ENCODE assay signal across 8 cellular contexts in genomic region chr18:44130365-44130942, GRCh38.
DNase-seq lines count a peak whose midpoint lies in the region; ATAC-seq, FAIRE-seq and TF ChIP-seq lines count a peak whose summit lies in the region.

No MANE protein-coding gene starts in this region.

- no peak overlapping the region for H3K4me3 Mint-ChIP-seq in stimulated activated memory B cell treated with anti-CD40 and anti-IgM and Interleukin-4, amounts not matched to agents 10 μg/mL and 1 μg/mL and 100 μg/mL, for 72 hours

- no peaks in the 10 kb centered on the region for H3K36me3 ChIP-seq in BE2C
- no peaks in the 10 kb centered on the region for H3K36me3 ChIP-seq in WERI-Rb-1

- H3K36me3 Mint-ChIP-seq in stimulated activated memory B cell treated with anti-CD40 and anti-IgM and Interleukin-4, amounts not matched to agents 10 μg/mL and 1 μg/mL and 100 μg/mL, for 72 hours = no peaks in the 10 kb centered on the region

- H3K4me3 ChIP-seq in BE2C (ENCODE audit: low read depth, low read length) = no peak overlapping the region
- no peak overlapping the region for H3K4me3 ChIP-seq in WERI-Rb-1 (ENCODE audit: low read depth, low read length)
- no peak overlapping the region for H3K4me3 ChIP-seq in right cardiac atrium (ENCODE audit: low read length)

- peaks cover 7% of the 10 kb centered on the region for H3K4me1 Mint-ChIP-seq in stimulated activated memory B cell treated with anti-CD40 and anti-IgM and Interleukin-4, amounts not matched to agents 10 μg/mL and 1 μg/mL and 100 μg/mL, for 72 hours

- 57% methylated on average over 5 of the region's 5 CpGs for WGBS in right cardiac atrium

- H3K9me3 ChIP-seq in BE2C = no peaks in the 10 kb centered on the region
- no peaks in the 10 kb centered on the region for H3K9me3 ChIP-seq in WERI-Rb-1 (ENCODE audit: severe bottlenecking)
- H3K9me3 ChIP-seq in right cardiac atrium (ENCODE audit: control insufficient read depth, low read length) = no peaks in the 10 kb centered on the region

- no peak for FAIRE-seq in GM19239 (lab: Jason Lieb, UNC)

- ATAC-seq in right cardiac atrium (peak; percentile 72 to 73), GM19324 (IDR thresholded peaks at IDR 0.05; ENCODE audit: low FRiP score, unreplicated experiment) (no peak)
- peak; percentile 59 for ATAC-seq in stimulated activated memory B cell treated with anti-CD40 and anti-IgM and Interleukin-4, amounts not matched to agents 10 μg/mL and 1 μg/mL and 100 μg/mL, for 72 hours

- H3K27me3 Mint-ChIP-seq in stimulated activated memory B cell treated with anti-CD40 and anti-IgM and Interleukin-4, amounts not matched to agents 10 μg/mL and 1 μg/mL and 100 μg/mL, for 72 hours = peaks cover 8% of the 10 kb centered on the region

- DNase-seq in BE2C (peak; percentile 28), GM19239 (ENCODE audit: insufficient read length, low spot score) (peak; percentile 10), NCI-H1417 treated with DMSO at 0.1 percent for 48 hours (lab: John Stamatoyannopoulos, UW) (peak; percentile 49), WERI-Rb-1 (peak; percentile 17), right cardiac atrium (peak in 2 of 3 donors; percentile 13 to 21), LoVo (ENCODE audit: low spot score) (no peak)

- TF ChIP-seq CTCF in BE2C (IDR thresholded peaks at IDR 0.05; ENCODE audit: low read depth, low read length) (peak; percentile 71), WERI-Rb-1 (IDR thresholded peaks at IDR 0.05; ENCODE audit: low read depth, low read length) (peak; percentile 62)

- no peak overlapping the region for H3K27ac Mint-ChIP-seq in stimulated activated memory B cell treated with anti-CD40 and anti-IgM and Interleukin-4, amounts not matched to agents 10 μg/mL and 1 μg/mL and 100 μg/mL, for 72 hours

- intact Hi-C loops in right cardiac atrium (cut with DNase I) = loop anchor here in 2 of 4 donors (5.0 to 10.0 kb wide), 3 partner anchors 194 to 544 kb away; no protein-coding TSS in a partner anchor

- H3K27me3 ChIP-seq in BE2C (no peaks in the 10 kb centered on the region), WERI-Rb-1 (ENCODE audit: insufficient read depth, low read depth, severe bottlenecking) (peaks cover 49% of the 10 kb centered on the region), right cardiac atrium (ENCODE audit: control insufficient read depth, insufficient read depth) (no peaks in the 10 kb centered on the region)

- no peaks in the 10 kb centered on the region for H3K9me3 Mint-ChIP-seq in stimulated activated memory B cell treated with anti-CD40 and anti-IgM and Interleukin-4, amounts not matched to agents 10 μg/mL and 1 μg/mL and 100 μg/mL, for 72 hours

- H3K27ac ChIP-seq in WERI-Rb-1 (no peak overlapping the region), right cardiac atrium (ENCODE audit: low read length) (no peak overlapping the region)

- H3K4me1 ChIP-seq in BE2C (no peaks in the 10 kb centered on the region), right cardiac atrium (ENCODE audit: control insufficient read depth, insufficient read depth, low read length) (no peaks in the 10 kb centered on the region)
